ENCODE assay signal across 8 cellular contexts in the genomic region with DNA sequence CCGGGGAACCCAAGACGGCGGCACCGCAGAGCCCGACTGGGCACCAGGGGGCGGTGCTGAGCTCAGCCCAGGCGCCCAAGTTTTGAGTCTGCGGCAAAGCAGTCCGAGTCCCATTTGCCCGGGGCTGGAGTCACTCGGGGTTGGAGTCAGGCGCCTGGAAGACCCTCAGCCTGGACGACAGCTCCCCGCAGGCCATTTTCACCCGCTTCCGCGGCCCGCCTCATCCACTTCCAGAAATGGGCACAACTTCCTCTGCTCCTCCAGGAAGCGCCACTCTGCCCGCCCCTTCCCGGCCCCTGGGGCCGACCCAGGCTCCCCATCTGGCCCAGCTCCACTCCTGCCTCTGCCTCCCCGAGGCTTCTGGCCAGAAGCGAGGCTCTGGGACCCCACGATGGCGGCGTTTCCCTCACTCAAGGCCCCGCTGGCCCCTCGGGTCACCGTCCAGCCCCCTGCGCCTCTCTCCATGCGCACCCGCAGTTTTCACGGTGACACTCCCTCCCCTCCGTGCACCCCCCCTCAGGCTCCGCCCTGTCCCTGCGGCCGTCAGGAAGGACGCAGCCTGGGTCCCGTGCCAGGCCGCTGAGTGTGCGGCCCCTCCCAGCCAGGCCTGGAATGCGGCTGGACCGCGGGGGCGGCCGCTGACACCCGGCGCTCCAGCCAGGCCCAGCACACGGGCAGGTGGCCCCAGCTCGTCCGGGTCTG. TPM values are rescaled to one million over a fixed set of nuclear protein-coding genes. Genes with fewer than 3 reads are reported as not detected.
A peak's percentile ranks its signal among the peaks of the same experiment; 100 is the strongest.
DNase-seq lines count a peak whose midpoint lies in the region; ATAC-seq and TF ChIP-seq lines count a peak whose summit lies in the region.

No MANE protein-coding gene starts in this region.

- peaks cover 8% of the 10 kb centered on the region; the same call in 1 of the 2 replicates for H3F3A ChIP-seq in SU-DHL-6 (ENCODE audit: insufficient read depth)

- intact Hi-C loops in cardiac septum (cut with DNase I) = loop anchor here (1.0 to 2.0 kb wide), 2 partner anchors 22 to 44 kb away; partner anchors contain the start of gene BLVRB

- H3K9ac ChIP-seq in SU-DHL-6 (ENCODE audit: low read length) (peak overlapping the region; percentile 67), trophoblast cell (ENCODE audit: low read length) (peak overlapping the region; percentile 78)

- H2BK12ac ChIP-seq in trophoblast cell (ENCODE audit: low read length) = no peak overlapping the region

- H2AFZ ChIP-seq in SU-DHL-6 (ENCODE audit: low read depth, low read length, severe bottlenecking) (peak overlapping the region; percentile 94), trophoblast cell (ENCODE audit: insufficient read depth, low read length, poor library complexity) (peak overlapping the region; percentile 77)

- H3K4me2 ChIP-seq in SU-DHL-6 (ENCODE audit: low read depth, low read length, poor library complexity, severe bottlenecking) (peak overlapping the region; percentile 84), trophoblast cell (ENCODE audit: low read length) (peak overlapping the region; percentile 67)

- peaks cover 10 to 13% of the 10 kb centered on the region in 2 experiments for H3K4me1 ChIP-seq in trophoblast cell (ENCODE audit: control insufficient read depth in 1 of 2, insufficient read depth in 2 of 2, low read length in 2 of 2)
- peaks cover 61 to 78% (median 71%) of the 10 kb centered on the region in 4 donors for H3K4me1 ChIP-seq in upper lobe of left lung

- peak overlapping the region; percentile 89 for H4K8ac ChIP-seq in trophoblast cell (ENCODE audit: low read depth, low read length)

- H3K18ac ChIP-seq in trophoblast cell (ENCODE audit: low read length) = peak overlapping the region; percentile 89

- H2BK5ac ChIP-seq in trophoblast cell (ENCODE audit: low read depth, low read length, poor library complexity) = peak overlapping the region; percentile 85

- peaks cover 23% of the 10 kb centered on the region for H3K79me1 ChIP-seq in trophoblast cell (ENCODE audit: low read length)

- H4K20me1 ChIP-seq in SU-DHL-6 (ENCODE audit: low read depth, low read length) = no peaks in the 10 kb centered on the region

- 0 to 1% (median 1%) methylated on average over 52 of the region's 52 CpGs for WGBS in adipose tissue, 3 donors
- no CpG with 5 or more reads among the region's 52 CpGs for WGBS in trophoblast cell (ENCODE audit: extremely low coverage, insufficient coverage, insufficient read length)
- 1% methylated on average over 17 to 36 of the region's 52 CpGs for WGBS in upper lobe of left lung, 2 donors

- TF ChIP-seq CTCF in SU-DHL-6 (IDR thresholded peaks at IDR 0.05; ENCODE audit: insufficient read depth, low read length, poor library complexity, severe bottlenecking) = peak; percentile 81
- TF ChIP-seq CTCF in upper lobe of left lung (IDR thresholded peaks at IDR 0.05) = peak; percentile 82 to 95 (median 92)

- peak; percentile 97 for DNase-seq in Caki2 (ENCODE audit: low read depth)
- peak; percentile 85 for DNase-seq in MV-4-11 (lab: John Stamatoyannopoulos, UW)
- DNase-seq in cardiac septum (ENCODE audit: low spot score) = peak; percentile 96
- peak; percentile 97 for DNase-seq in trophoblast cell
- peak; percentile 95 to 97 for DNase-seq in upper lobe of left lung

- peak overlapping the region; percentile 92 for H3K4ac ChIP-seq in trophoblast cell (ENCODE audit: low read depth, low read length)

- H3K9me2 ChIP-seq in SU-DHL-6 (replicated peaks; ENCODE audit: insufficient read depth, low read length) = no peaks in the 10 kb centered on the region

- no peaks in the 10 kb centered on the region for H3K27me3 ChIP-seq in SU-DHL-6 (ENCODE audit: low read length)
- no peaks in the 10 kb centered on the region for H3K27me3 ChIP-seq in trophoblast cell (ENCODE audit: insufficient read depth, low read length)
- H3K27me3 ChIP-seq in upper lobe of left lung = no peaks in the 10 kb centered on the region

- H3K36me3 ChIP-seq in SU-DHL-6 (ENCODE audit: low read length) = no peaks in the 10 kb centered on the region
- H3K36me3 ChIP-seq in trophoblast cell (ENCODE audit: control insufficient read depth in 1 of 2, insufficient read depth in 2 of 2, low read length in 2 of 2) = peaks cover 10% of the 10 kb centered on the region in 2 experiments
- peaks cover 9 to 21% (median 11%) of the 10 kb centered on the region in 4 donors for H3K36me3 ChIP-seq in upper lobe of left lung

- in situ Hi-C loops in Caki2 (cut with HindIII; ENCODE audit: low pct_unique_long_range_greater_than_20kb, low sequenced_read_pairs) = no loop called here

- peak overlapping the region; percentile 64 for H4K12ac ChIP-seq in trophoblast cell (ENCODE audit: low read depth, low read length)

- ATAC-seq in GM21619 (IDR thresholded peaks at IDR 0.05; ENCODE audit: unreplicated experiment) (peak; percentile 40), upper lobe of left lung (ENCODE audit: low FRiP score in 2 of 2) (peak; percentile 90 to 95)

- TF ChIP-seq POLR2A in upper lobe of left lung (IDR thresholded peaks at IDR 0.05) = peak in 3 of 4 donors; percentile 22 to 97 (median 80)

- TF ChIP-seq EP300 in upper lobe of left lung (IDR thresholded peaks at IDR 0.05) = peak in 2 of 4 donors; percentile 32 to 88

- peak overlapping the region; percentile 96 for H4K91ac ChIP-seq in trophoblast cell (ENCODE audit: low read depth, low read length)

- no peak overlapping the region for H2AK5ac ChIP-seq in trophoblast cell (ENCODE audit: low read length)

- H3K4me3 ChIP-seq in SU-DHL-6 (ENCODE audit: insufficient read depth, low read length, poor library complexity, severe bottlenecking) (peak overlapping the region; percentile 64), trophoblast cell (ENCODE audit: low read depth, low read length) (peak overlapping the region; percentile 72), upper lobe of left lung (peak overlapping the region; percentile 42 to 75 (median 66))

- no peaks in the 10 kb centered on the region for H3K9me3 ChIP-seq in SU-DHL-6 (ENCODE audit: insufficient read depth, low read length)
- no peaks in the 10 kb centered on the region for H3K9me3 ChIP-seq in trophoblast cell (ENCODE audit: insufficient read depth, low read depth, low read length)
- H3K9me3 ChIP-seq in upper lobe of left lung = no peaks in the 10 kb centered on the region

- H3K23ac ChIP-seq in trophoblast cell (ENCODE audit: low read length) = no peak overlapping the region

- peak overlapping the region; percentile 72 for H3K14ac ChIP-seq in trophoblast cell (ENCODE audit: low read length)

- peak overlapping the region; percentile 96 for H2BK120ac ChIP-seq in trophoblast cell (ENCODE audit: insufficient read depth, low read length, poor library complexity)

- H3K27ac ChIP-seq in SU-DHL-6 (ENCODE audit: low read depth, low read length) (peak overlapping the region; percentile 56), adipose tissue (ENCODE audit: low read depth, low read length) (peak overlapping the region; percentile 88), trophoblast cell (ENCODE audit: low read depth, low read length) (peak overlapping the region; percentile 97), upper lobe of left lung (peak overlapping the region; percentile 97 to 100 (median 99))

- H3K79me2 ChIP-seq in SU-DHL-6 (ENCODE audit: insufficient read depth, low read length) (no peaks in the 10 kb centered on the region), trophoblast cell (ENCODE audit: control insufficient read depth, insufficient read depth, low read length, poor library complexity) (peaks cover 15% of the 10 kb centered on the region)

RNA-seq across cellular contexts. Expression of gene SERTAD1, which starts 4.9 kb away (rescaled TPM):
- total RNA-seq in Caki2 (2014; rRNA removed; shearing (Covaris generic); ENCODE audit: low replicate concordance) = 31.7 and 35.5 TPM in 2 replicates
- polyA plus RNA-seq in adipose tissue = 10 to 100 TPM in 2 of 3 donors, 1 to 10 TPM in 1; 5.5 to 65.3 (median 44.1) TPM
- total RNA-seq in cardiac septum (16.7 TPM), upper lobe of left lung (10 to 100 TPM in 4 of 6 donors, 1 to 10 TPM in 2; 2.1 to 37.5 (median 18.4) TPM)
- 9.6 and 10.1 TPM in 2 replicates for polyA plus RNA-seq in trophoblast cell (2013)

RNA-seq across cellular contexts. Expression of gene PRX, which starts 7.7 kb away (rescaled TPM):
- 4.4 and 5.3 TPM in 2 replicates for total RNA-seq in Caki2 (2014; rRNA removed; shearing (Covaris generic); ENCODE audit: low replicate concordance)
- polyA plus RNA-seq in adipose tissue = 1 to 10 TPM; 2.3 to 4.5 (median 2.4) TPM
- 3.5 TPM for total RNA-seq in cardiac septum
- 1.9 and 2.0 TPM in 2 replicates for polyA plus RNA-seq in trophoblast cell (2013)
- total RNA-seq in upper lobe of left lung = 100 to 1,000 TPM in 1 of 6 donors, 10 to 100 TPM in 5; 30.1 to 146 (median 51.5) TPM

RNA-seq across cellular contexts. Expression of gene SERTAD3, which starts 23.2 kb away (rescaled TPM):
- total RNA-seq in Caki2 (2014; rRNA removed; shearing (Covaris generic); ENCODE audit: low replicate concordance) = 68.2 and 68.5 TPM in 2 replicates
- polyA plus RNA-seq in adipose tissue = 10 to 100 TPM in 2 of 3 donors, 1 to 10 TPM in 1; 8.3 to 57.5 (median 13.3) TPM
- total RNA-seq in cardiac septum = 33.9 TPM
- polyA plus RNA-seq in trophoblast cell (2013) = 30.6 and 31.9 TPM in 2 replicates
- total RNA-seq in upper lobe of left lung = 10 to 100 TPM in 5 of 6 donors, 1 to 10 TPM in 1; 8.9 to 44.5 (median 21.9) TPM

RNA-seq across cellular contexts. Expression of gene HIPK4, which starts 30.9 kb away (rescaled TPM):
- total RNA-seq in Caki2 (2014; rRNA removed; shearing (Covaris generic); ENCODE audit: low replicate concordance) = not detected in 2 replicates
- polyA plus RNA-seq in adipose tissue = under 1 TPM in 2 of 3 donors, not detected in 1; 0.02 to 0.10 TPM
- total RNA-seq in cardiac septum (0.08 TPM), upper lobe of left lung (1 to 10 TPM in 1 of 6 donors, under 1 TPM in 4, not detected in 1; 0.17 to 1.0 (median 0.46) TPM)
- polyA plus RNA-seq in trophoblast cell (2013) = 0.08 and 0.12 TPM in 2 replicates

RNA-seq across cellular contexts. Expression of gene BLVRB, which starts 44.6 kb away (rescaled TPM):
- 649 and 783 TPM in 2 replicates for total RNA-seq in Caki2 (2014; rRNA removed; shearing (Covaris generic); ENCODE audit: low replicate concordance)
- polyA plus RNA-seq in adipose tissue = 100 to 1,000 TPM; 109 to 235 (median 220) TPM
- total RNA-seq in cardiac septum = 81.6 TPM
- 69.2 and 70.1 TPM in 2 replicates for polyA plus RNA-seq in trophoblast cell (2013)
- total RNA-seq in upper lobe of left lung = 100 to 1,000 TPM in 5 of 6 donors, 10 to 100 TPM in 1; 77.5 to 379 (median 223) TPM

Comparison
In these comparisons a context has a peak if more than half of its experiments do, and no peak if none do; other contexts are left out.
1. Peak in every context shown above with its lines: DNase-seq, ATAC-seq, H3K4me3 ChIP-seq and H3K27ac ChIP-seq.